In genomic region chr1:93338426-93338825, GRCh38 we compare ENCODE assay signal across 16 cellular contexts. TPM values are rescaled to one million over a fixed set of nuclear protein-coding genes. Genes with fewer than 3 reads are reported as not detected.
DNase-seq lines count a peak whose midpoint lies in the region; ATAC-seq and TF ChIP-seq lines count a peak whose summit lies in the region.
"Had no signal": no experiment of that assay in that cellular context is flagged by ENCODE, and none has a peak within 500 bp of the region (broad histone marks: within the 10 kb centered on the region; RNA-seq: fewer than 3 reads in every experiment).

No MANE protein-coding gene starts in this region.

- intact Hi-C loops in Caco-2 (cut with micrococcal nuclease; ENCODE audit: unreplicated experiment), result no loop called here

- POLR2A ChIA-PET in Caco-2 (lab: Charles Lee), result no interaction called here
- POLR2A ChIA-PET in naive thymus-derived CD8-positive, alpha-beta T cell (lab: Charles Lee), result interaction anchor here (0.6 kb wide), 1 partner anchor 113 kb away, joined by 5 read pairs; no protein-coding TSS in a partner anchor

- TF ChIP-seq CTCF in Caco-2 (IDR thresholded peaks at IDR 0.05; ENCODE audit: insufficient read depth in 1 of 2, low read depth in 1 of 2, low read length in 1 of 2, severe bottlenecking in 1 of 2, unreplicated experiment in 1 of 2) (no peak), brain microvascular endothelial cell (IDR thresholded peaks at IDR 0.05; ENCODE audit: low read depth, low read length, missing control alignments) (no peak), glutamatergic neuron (IDR thresholded peaks at IDR 0.05; ENCODE audit: partially characterized antibody, unreplicated experiment) (no peak)

- H3K36me3 Mint-ChIP-seq in Caco-2 (ENCODE audit: insufficient read depth, unreplicated experiment) (no peaks in the 10 kb centered on the region), glutamatergic neuron (ENCODE audit: unreplicated experiment) (no peaks in the 10 kb centered on the region)
- peaks cover 4 to 19% (median 16%) of the 10 kb centered on the region in 3 donors for H3K36me3 Mint-ChIP-seq in naive thymus-derived CD8-positive, alpha-beta T cell

- in situ Hi-C loops in brain microvascular endothelial cell (cut with HindIII; ENCODE audit: low pct_ligation_motif_present, low sequenced_read_pairs), result no loop called here

- H3K36me3 ChIP-seq in Caco-2 (ENCODE audit: control insufficient read depth, insufficient read depth, low read length) (no peaks in the 10 kb centered on the region), MG63 (peaks cover 2% of the 10 kb centered on the region), brain microvascular endothelial cell (replicated peaks) (no peaks in the 10 kb centered on the region), mesodermal cell (ENCODE audit: control insufficient read depth, insufficient read depth, low read length) (peaks cover 22% of the 10 kb centered on the region)
- H3K36me3 ChIP-seq: ovary had no signal

- H3K4me1 Mint-ChIP-seq in Caco-2 (ENCODE audit: low read depth, unreplicated experiment) (no peaks in the 10 kb centered on the region), glutamatergic neuron (ENCODE audit: low read depth, unreplicated experiment) (peaks cover 6% of the 10 kb centered on the region)
- H3K4me1 Mint-ChIP-seq in naive thymus-derived CD8-positive, alpha-beta T cell, result peaks cover 0 to 16% (median 7%) of the 10 kb centered on the region in 4 donors

- no peaks in the 10 kb centered on the region for H3K9me3 ChIP-seq in Caco-2
- H3K9me3 ChIP-seq in MG63, result no peaks in the 10 kb centered on the region
- H3K9me3 ChIP-seq in mesodermal cell (ENCODE audit: control insufficient read depth, low read length), result no peaks in the 10 kb centered on the region
- H3K9me3 ChIP-seq: ovary, stomach had no signal

- H3K27ac ChIP-seq in brain microvascular endothelial cell (peak overlapping the region; percentile 55), mesodermal cell (ENCODE audit: low read depth, low read length, severe bottlenecking) (peak overlapping the region; percentile 39)
- H3K27ac ChIP-seq: ovary had no signal

- H3K4me3 ChIP-seq in Caco-2 (ENCODE audit: low read depth, low read length) (no peak overlapping the region), MG63 (no peak overlapping the region), brain microvascular endothelial cell (ENCODE audit: low read depth, low read length) (no peak overlapping the region), mesodermal cell (ENCODE audit: extremely low read depth, insufficient read depth, low read length, poor library complexity, severe bottlenecking) (no peak overlapping the region)
- H3K4me3 ChIP-seq: ovary, stomach had no signal

- no peaks in the 10 kb centered on the region for H3K27me3 Mint-ChIP-seq in Caco-2 (ENCODE audit: insufficient read depth, unreplicated experiment)
- H3K27me3 Mint-ChIP-seq in glutamatergic neuron (ENCODE audit: unreplicated experiment), result peaks cover 2% of the 10 kb centered on the region
- H3K27me3 Mint-ChIP-seq in naive thymus-derived CD8-positive, alpha-beta T cell, result no peaks in the 10 kb centered on the region
- H3K27me3 Mint-ChIP-seq: CD8-positive, alpha-beta memory T cell had no signal

- H3K4me1 ChIP-seq in Caco-2 (no peaks in the 10 kb centered on the region), mesodermal cell (ENCODE audit: control insufficient read depth, insufficient read depth, low read length, poor library complexity, severe bottlenecking) (peaks cover 18% of the 10 kb centered on the region)

- no CpG with 5 or more reads among the region's 3 CpGs for WGBS in mesodermal cell (ENCODE audit: insufficient coverage in 2 of 2), 2 experiments

- DNase-seq in Caco-2 (no peak), MG63 (peak; percentile 68), brain microvascular endothelial cell (peak; percentile 80), NCI-H345 (lab: John Stamatoyannopoulos, UW) (no peak), glutamatergic neuron (no peak), NCI-H2227 treated with DMSO at 0.1 percent for 48 hours (lab: John Stamatoyannopoulos, UW) (no peak)
- no peak for DNase-seq in naive thymus-derived CD8-positive, alpha-beta T cell
- DNase-seq: anterior cingulate cortex; CD8-positive, alpha-beta memory T cell; erythroblast; NCI-H187; ovary; stimulated activated CD4-positive, alpha-beta T cell treated with anti-CD3 and anti-CD28 coated beads, Interleukin-4, amount 100 ng/mL, for 24 hours; stomach had no signal

- H3K9me3 Mint-ChIP-seq in Caco-2 (ENCODE audit: unreplicated experiment) (no peaks in the 10 kb centered on the region), glutamatergic neuron (ENCODE audit: unreplicated experiment) (no peaks in the 10 kb centered on the region)
- H3K9me3 Mint-ChIP-seq in naive thymus-derived CD8-positive, alpha-beta T cell, result no peaks in the 10 kb centered on the region
- H3K9me3 Mint-ChIP-seq: CD8-positive, alpha-beta memory T cell had no signal

- peak overlapping the region; percentile 13 for H3K27ac Mint-ChIP-seq in Caco-2 (ENCODE audit: unreplicated experiment)
- no peak overlapping the region for H3K27ac Mint-ChIP-seq in glutamatergic neuron (ENCODE audit: unreplicated experiment)
- no peak overlapping the region for H3K27ac Mint-ChIP-seq in naive thymus-derived CD8-positive, alpha-beta T cell

- H3K4me3 Mint-ChIP-seq in Caco-2 (ENCODE audit: unreplicated experiment) (no peak overlapping the region), glutamatergic neuron (ENCODE audit: unreplicated experiment) (no peak overlapping the region)
- H3K4me3 Mint-ChIP-seq in naive thymus-derived CD8-positive, alpha-beta T cell, result no peak overlapping the region
- H3K4me3 Mint-ChIP-seq: CD8-positive, alpha-beta memory T cell had no signal

- H3K27me3 ChIP-seq in Caco-2 (replicated peaks; ENCODE audit: control insufficient read depth, insufficient read depth, low read length), result no peaks in the 10 kb centered on the region
- no peaks in the 10 kb centered on the region for H3K27me3 ChIP-seq in MG63
- H3K27me3 ChIP-seq in brain microvascular endothelial cell (replicated peaks), result no peaks in the 10 kb centered on the region
- H3K27me3 ChIP-seq: ovary, stomach had no signal

- BruUV-seq in Caco-2 (replicated peaks; lab: Mats Ljungman, UMichigan), result no TSS peak

- ATAC-seq in naive thymus-derived CD8-positive, alpha-beta T cell, result no peak
- ATAC-seq: left lobe of liver had no signal

- CTCF ChIA-PET in Caco-2 (lab: Charles Lee), result no interaction called here

RNA-seq across cellular contexts. Expression of gene DR1, which starts 7.3 kb away (rescaled TPM):
- total RNA-seq in Caco-2 (2022), result 29.9 and 30.5 TPM in 2 replicates
- 50.0 and 79.3 TPM in 2 replicates for total RNA-seq in MG63 (2014; rRNA removed; shearing (Covaris generic); ENCODE audit: low replicate concordance)
- polyA plus RNA-seq in mesodermal cell (2013, experiment 1 of 2), result 47.8 TPM
- polyA plus RNA-seq in mesodermal cell (2013, experiment 2 of 2), result 47.5 TPM
- 49.0 TPM for total RNA-seq in glutamatergic neuron (ENCODE audit: unreplicated experiment)
- total RNA-seq in naive thymus-derived CD8-positive, alpha-beta T cell, result 10 to 100 TPM; 65.0 to 66.7 TPM
- polyA plus RNA-seq in naive thymus-derived CD8-positive, alpha-beta T cell, result 10 to 100 TPM; 54.3 to 68.3 (median 66.0) TPM

Comparison
In these comparisons a context has a peak if more than half of its experiments do, and no peak if none do; other contexts are left out.
1. DNase-seq: peak in MG63 (single experiment) and brain microvascular endothelial cell (single experiment); none in Caco-2 (0 of 2), NCI-H345 (single experiment), glutamatergic neuron (single experiment), NCI-H2227 treated with DMSO at 0.1 percent for 48 hours (single experiment) and naive thymus-derived CD8-positive, alpha-beta T cell (0 of 10).